In the genomic region with DNA sequence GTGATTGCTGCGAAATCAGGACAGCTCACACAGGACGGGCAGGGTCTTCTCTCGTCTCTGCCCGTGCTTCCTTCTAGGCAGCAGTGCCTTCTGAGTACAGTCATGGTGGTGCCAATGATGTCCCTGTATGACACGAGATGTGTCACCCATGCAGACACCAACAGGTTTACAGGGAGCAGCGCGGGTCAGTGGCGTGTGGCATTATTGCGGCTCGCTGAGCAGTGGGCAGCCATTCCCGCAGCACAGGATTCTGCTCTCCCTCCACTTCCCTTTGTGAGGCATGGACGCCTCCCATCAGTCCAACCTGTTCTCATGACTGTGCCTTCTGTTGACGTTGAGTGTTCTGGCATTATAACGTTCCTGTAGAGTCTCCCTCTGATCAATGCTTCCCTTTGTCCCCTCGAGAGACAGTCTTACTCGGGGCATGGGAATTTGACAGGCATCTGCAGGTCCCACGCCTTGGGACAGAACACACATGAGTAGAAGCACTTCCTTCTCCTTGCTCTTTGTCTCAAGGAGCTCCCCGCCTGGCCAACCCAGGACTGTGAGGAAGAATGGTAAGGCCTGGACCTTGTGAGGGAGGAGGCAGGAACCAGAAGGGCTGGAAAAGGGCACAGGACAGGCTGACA, we compare ENCODE assay signal across 20 cellular contexts.
"Had no signal": no experiment of that assay in that cellular context is flagged by ENCODE, and none has a peak within 500 bp of the region (broad histone marks: within the 10 kb centered on the region; RNA-seq: fewer than 3 reads in every experiment).

No MANE protein-coding gene starts in this region.

- H3K4me1 Mint-ChIP-seq: nephron progenitor cell had no signal

- H3K27ac ChIP-seq: epithelial cell of prostate, esophagus muscularis mucosa, gastrocnemius medialis, heart right ventricle, left ventricle myocardium inferior, neutrophil, right atrium auricular region, sigmoid colon, skin epidermis, thoracic aorta, transverse colon had no signal

- ATAC-seq: effector memory CD8-positive, alpha-beta T cell; gastrocnemius medialis; heart right ventricle; left cardiac atrium; stimulated activated naive CD8-positive, alpha-beta T cell treated with anti-CD3 and anti-CD28 coated beads, Interleukin-15, Interleukin-2, amounts not matched to agents 100 U/mL and 50 U/mL, for 24 hours had no signal

- H3K4me3 Mint-ChIP-seq: effector memory CD8-positive, alpha-beta T cell; naive B cell; nephron progenitor cell had no signal

- DNase-seq: effector memory CD8-positive, alpha-beta T cell; gastrocnemius medialis; heart right ventricle; hypothalamus; left cardiac atrium; left ventricle myocardium inferior; mesenchymal stem cell; midbrain; naive B cell; nephron progenitor cell; sigmoid colon; stimulated activated CD4-positive, alpha-beta T cell treated with anti-CD3 and anti-CD28 coated beads, Interleukin-12 subunit alpha, Interleukin-12 subunit beta, amount 100 ng/mL, for 4 hours; stimulated activated naive CD8-positive, alpha-beta T cell treated with anti-CD3 and anti-CD28 coated beads, Interleukin-15, Interleukin-2, amounts not matched to agents 100 U/mL and 50 U/mL, for 24 hours; transverse colon had no signal

- H3K27ac Mint-ChIP-seq: effector memory CD8-positive, alpha-beta T cell; naive B cell; nephron progenitor cell had no signal

- H3K27me3 ChIP-seq: esophagus muscularis mucosa, gastrocnemius medialis, neutrophil, right atrium auricular region, sigmoid colon, transverse colon had no signal
